In the genomic region with DNA sequence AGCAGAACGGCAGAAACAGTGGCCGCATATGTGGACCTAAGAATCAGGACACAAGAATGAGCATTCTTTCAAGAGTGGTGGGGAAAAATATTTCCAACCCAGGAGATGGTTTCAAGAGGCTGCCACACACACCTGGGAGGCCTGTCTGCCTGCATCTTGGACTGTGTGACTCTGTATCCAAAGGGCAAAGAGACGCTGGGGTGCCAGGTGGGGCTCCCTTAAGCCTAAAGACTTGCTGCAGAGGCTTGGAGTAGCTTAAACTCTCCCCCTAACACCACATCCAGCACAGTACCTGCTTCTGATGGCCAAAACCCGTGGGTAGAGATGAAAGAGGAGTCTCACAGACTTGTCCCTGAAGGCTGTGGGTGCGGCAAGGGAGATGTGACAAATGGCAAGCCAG, we compare ENCODE assay signal across 11 cellular contexts. TPM values are rescaled to one million over a fixed set of nuclear protein-coding genes. Genes with fewer than 3 reads are reported as not detected.
DNase-seq lines count a peak whose midpoint lies in the region; ATAC-seq and TF ChIP-seq lines count a peak whose summit lies in the region.
"Had no signal": no experiment of that assay in that cellular context is flagged by ENCODE, and none has a peak within 500 bp of the region (broad histone marks: within the 10 kb centered on the region; RNA-seq: fewer than 3 reads in every experiment).

No MANE protein-coding gene starts in this region.

- peak; percentile 1 for ATAC-seq in gastroesophageal sphincter
- no peak for ATAC-seq in stimulated activated effector memory CD8-positive, alpha-beta T cell treated with anti-CD3 and anti-CD28 coated beads, Interleukin-12 subunit alpha, Interleukin-12 subunit beta, amount 100 ng/mL, for 72 hours
- no peak for ATAC-seq in GM21528 (IDR thresholded peaks at IDR 0.05; ENCODE audit: low FRiP score, unreplicated experiment)
- ATAC-seq: naive thymus-derived CD8-positive, alpha-beta T cell had no signal

- WGBS in gastroesophageal sphincter (ENCODE audit: low coverage in 1 of 2), 2 donors: 16 to 54% methylated on average over 2 to 5 of the region's 5 CpGs

- TF ChIP-seq CTCF in Peyer's patch (IDR thresholded peaks at IDR 0.05) (no peak), gastroesophageal sphincter (IDR thresholded peaks at IDR 0.05) (no peak)

- H3K27me3 ChIP-seq in Peyer's patch (no peaks in the 10 kb centered on the region), gastroesophageal sphincter (no peaks in the 10 kb centered on the region)

- H3K4me1 Mint-ChIP-seq in activated T-cell treated with anti-CD3 and anti-CD28 coated beads, Interleukin-2, amount 50 U/mL, for 24 hours (ENCODE audit: low read depth): peaks cover 90% of the 10 kb centered on the region
- H3K4me1 Mint-ChIP-seq in stimulated activated effector memory CD8-positive, alpha-beta T cell treated with anti-CD3 and anti-CD28 coated beads, Interleukin-12 subunit alpha, Interleukin-12 subunit beta, amount 100 ng/mL, for 72 hours: peaks cover 75% of the 10 kb centered on the region

- peaks cover 58% of the 10 kb centered on the region for H3K36me3 Mint-ChIP-seq in activated T-cell treated with anti-CD3 and anti-CD28 coated beads, Interleukin-2, amount 50 U/mL, for 24 hours (ENCODE audit: low read depth)
- H3K36me3 Mint-ChIP-seq in stimulated activated effector memory CD8-positive, alpha-beta T cell treated with anti-CD3 and anti-CD28 coated beads, Interleukin-12 subunit alpha, Interleukin-12 subunit beta, amount 100 ng/mL, for 72 hours: peaks cover 41% of the 10 kb centered on the region

- H3K36me3 ChIP-seq in Peyer's patch (no peaks in the 10 kb centered on the region), gastroesophageal sphincter (no peaks in the 10 kb centered on the region)

- H3K4me3 Mint-ChIP-seq in activated T-cell treated with anti-CD3 and anti-CD28 coated beads, Interleukin-2, amount 50 U/mL, for 24 hours: peak overlapping the region; percentile 80
- H3K4me3 Mint-ChIP-seq in stimulated activated effector memory CD8-positive, alpha-beta T cell treated with anti-CD3 and anti-CD28 coated beads, Interleukin-12 subunit alpha, Interleukin-12 subunit beta, amount 100 ng/mL, for 72 hours: peak overlapping the region; percentile 38

- no peaks in the 10 kb centered on the region for H3K9me3 Mint-ChIP-seq in activated T-cell treated with anti-CD3 and anti-CD28 coated beads, Interleukin-2, amount 50 U/mL, for 24 hours
- H3K9me3 Mint-ChIP-seq in stimulated activated effector memory CD8-positive, alpha-beta T cell treated with anti-CD3 and anti-CD28 coated beads, Interleukin-12 subunit alpha, Interleukin-12 subunit beta, amount 100 ng/mL, for 72 hours: no peaks in the 10 kb centered on the region
- H3K9me3 Mint-ChIP-seq: naive thymus-derived CD8-positive, alpha-beta T cell had no signal

- H3K4me3 ChIP-seq in Peyer's patch (peak overlapping the region in 2 of 4 donors; percentile 9 to 54), gastroesophageal sphincter (peak overlapping the region; percentile 15 to 40)

- H3K4me1 ChIP-seq in Peyer's patch (peaks cover 0 to 27% (median 11%) of the 10 kb centered on the region in 4 donors), gastroesophageal sphincter (peaks cover 2 to 58% (median 22%) of the 10 kb centered on the region in 3 donors)

- DNase-seq in activated T-cell treated with anti-CD3 and anti-CD28 coated beads, Interleukin-2, amount 50 U/mL, for 24 hours: no peak
- DNase-seq in activated T-cell treated with anti-CD3 and anti-CD28 coated beads, Interleukin-2, amount 50 U/mL, for 1 hour: no peak
- DNase-seq in Peyer's patch (no peak), GF-D8 (lab: John Stamatoyannopoulos, UW) (no peak), RPMI8226 (no peak)
- DNase-seq in stimulated activated effector memory CD8-positive, alpha-beta T cell treated with anti-CD3 and anti-CD28 coated beads, Interleukin-12 subunit alpha, Interleukin-12 subunit beta, amount 100 ng/mL, for 72 hours (ENCODE audit: low spot score in 2 of 2): no peak
- DNase-seq: NCI-H1436; stimulated activated naive CD4-positive, alpha-beta T cell had no signal

- H3K27ac ChIP-seq in Peyer's patch: peak overlapping the region in 3 of 4 donors; percentile 63 to 90 (median 74)
- H3K27ac ChIP-seq in gastroesophageal sphincter: peak overlapping the region; percentile 59 to 89 (median 82)

- no peak for TF ChIP-seq EP300 in gastroesophageal sphincter (IDR thresholded peaks at IDR 0.05)

- peak overlapping the region; percentile 68 for H3K27ac Mint-ChIP-seq in activated T-cell treated with anti-CD3 and anti-CD28 coated beads, Interleukin-2, amount 50 U/mL, for 24 hours
- H3K27ac Mint-ChIP-seq in stimulated activated effector memory CD8-positive, alpha-beta T cell treated with anti-CD3 and anti-CD28 coated beads, Interleukin-12 subunit alpha, Interleukin-12 subunit beta, amount 100 ng/mL, for 72 hours: peak overlapping the region; percentile 56

- no peak for TF ChIP-seq POLR2A in Peyer's patch (IDR thresholded peaks at IDR 0.05)
- no peak for TF ChIP-seq POLR2A in gastroesophageal sphincter (IDR thresholded peaks at IDR 0.05)

- H3K9me3 ChIP-seq in Peyer's patch: no peaks in the 10 kb centered on the region
- H3K9me3 ChIP-seq in gastroesophageal sphincter: no peaks in the 10 kb centered on the region

- H3K27me3 Mint-ChIP-seq in activated T-cell treated with anti-CD3 and anti-CD28 coated beads, Interleukin-2, amount 50 U/mL, for 24 hours: no peaks in the 10 kb centered on the region
- H3K27me3 Mint-ChIP-seq: naive thymus-derived CD8-positive, alpha-beta T cell had no signal

RNA-seq across cellular contexts. Expression of a gene that starts 3.5 kb away (rescaled TPM):
- total RNA-seq in Peyer's patch (1 to 10 TPM in 2 of 4 donors, under 1 TPM in 1, not detected in 1; 0.66 to 7.4 (median 1.1) TPM), gastroesophageal sphincter (under 1 TPM in 1 of 4 donors, not detected in 3; 0.08 TPM)

RNA-seq across cellular contexts. Expression of a gene that starts 38.5 kb away (rescaled TPM):
- total RNA-seq in Peyer's patch: 10 to 100 TPM; 26.4 to 51.3 (median 34.1) TPM
- 10 to 100 TPM; 24.6 to 66.2 (median 30.8) TPM for total RNA-seq in gastroesophageal sphincter
